ENCODE assay signal across 9 cellular contexts in the genomic region with DNA sequence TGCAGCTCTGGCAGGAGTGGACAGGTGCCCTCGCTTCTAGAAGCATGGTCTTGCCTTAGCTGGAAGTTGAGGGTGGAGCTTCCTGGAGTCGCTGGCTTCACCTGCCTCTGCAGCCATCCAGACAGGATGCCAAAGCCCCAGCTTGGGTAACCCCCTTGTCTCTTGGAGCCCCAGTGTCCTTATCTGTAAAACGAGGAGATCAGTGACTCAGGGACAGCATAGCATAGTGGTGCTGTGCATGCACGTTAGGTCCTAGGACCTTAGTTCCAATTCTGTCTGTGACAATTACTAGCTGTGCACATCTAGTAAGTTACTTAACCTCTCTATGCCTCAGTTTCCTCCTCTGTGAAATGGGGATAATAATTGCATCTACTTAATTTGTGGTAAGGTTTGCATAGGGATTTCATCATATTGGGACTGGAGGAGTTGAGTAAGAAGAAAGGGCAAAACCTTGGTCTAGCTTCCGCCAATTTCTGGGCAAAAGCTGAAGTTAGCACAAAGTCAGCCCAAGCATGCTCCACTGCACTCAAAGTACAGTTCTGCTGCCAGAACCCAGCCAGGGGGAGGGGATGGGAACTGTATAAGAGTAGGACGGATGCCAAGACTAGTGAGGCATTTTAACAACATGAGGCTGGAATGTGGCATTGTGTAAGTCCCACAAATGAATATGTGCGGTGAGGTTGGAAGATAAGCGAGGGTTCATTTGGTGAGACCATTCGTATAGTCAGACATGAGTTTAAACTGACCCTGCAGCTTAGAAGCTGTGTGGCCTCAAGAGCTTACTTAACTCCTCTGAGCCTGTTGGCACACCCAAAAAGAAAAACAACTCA. TPM values are rescaled to one million over a fixed set of nuclear protein-coding genes. Genes with fewer than 3 reads are reported as not detected.
DNase-seq lines count a peak whose midpoint lies in the region; ATAC-seq, FAIRE-seq and TF ChIP-seq lines count a peak whose summit lies in the region.
"Had no signal": no experiment of that assay in that cellular context is flagged by ENCODE, and none has a peak within 500 bp of the region (broad histone marks: within the 10 kb centered on the region; RNA-seq: fewer than 3 reads in every experiment).

No MANE protein-coding gene starts in this region.

- H3K4me1 ChIP-seq in astrocyte (ENCODE audit: insufficient read depth, low read length) = peaks cover 44% of the 10 kb centered on the region

- H3K4me1 Mint-ChIP-seq in astrocyte (ENCODE audit: low read depth, unreplicated experiment) = peaks cover 14% of the 10 kb centered on the region
- peaks cover 34 to 48% of the 10 kb centered on the region in 2 donors for H3K4me1 Mint-ChIP-seq in natural killer cell treated with Interleukin-12 subunit alpha and Interleukin-12 subunit beta and Interleukin-15 and Interleukin-18, amount 100 ng/mL, for 72 hours (ENCODE audit: low read depth in 2 of 2)
- peaks cover 43% of the 10 kb centered on the region for H3K4me1 Mint-ChIP-seq in activated CD8-positive, alpha-beta memory T cell treated with anti-CD3 and anti-CD28 coated beads, Interleukin-2, amount 10 ng/mL, durations not matched to agents 7 days and 5 days

- peak; percentile 99 for FAIRE-seq in astrocyte (lab: Jason Lieb, UNC)

- CTCF ChIA-PET in AG04450 (lab: Charles Lee) = interaction anchor here (1.3 to 1.8 kb wide), 2 partner anchors 13 to 189 kb away, joined by 4 to 7 read pairs; no protein-coding TSS in a partner anchor
- CTCF ChIA-PET in activated CD8-positive, alpha-beta memory T cell treated with anti-CD3 and anti-CD28 coated beads, Interleukin-2, amount 10 ng/mL, durations not matched to agents 7 days and 5 days (lab: Charles Lee) = interaction anchor here (0.5 to 1.1 kb wide), 3 partner anchors 11 to 16 kb away, joined by 3 read pairs; no protein-coding TSS in a partner anchor

- peaks cover 42% of the 10 kb centered on the region for H4K20me1 ChIP-seq in astrocyte (ENCODE audit: insufficient read depth, low read length)

- H3K4me2 ChIP-seq in astrocyte (ENCODE audit: low read length) = peak overlapping the region; percentile 75

- POLR2A ChIA-PET in AG04450 (lab: Yijun Ruan, JAX) = interaction anchor here (0.6 to 2.2 kb wide), 6 partner anchors 11 to 39 kb away, joined by 3 to 7 read pairs (median 4); no protein-coding TSS in a partner anchor

- intact Hi-C loops in left colon (cut with DNase I, micrococcal nuclease) = no loop called here

- DNase-seq in AG04450 (ENCODE audit: low read depth, low spot score) (peak; percentile 97), Kasumi-1 (lab: John Stamatoyannopoulos, UW) (peak; percentile 63 to 69), astrocyte (ENCODE audit: low read depth) (peak; percentile 100), left colon (peak; percentile 41 to 59), T-helper 9 cell (no peak), D341Med (ENCODE audit: low spot score) (no peak)
- DNase-seq in natural killer cell treated with Interleukin-12 subunit alpha and Interleukin-12 subunit beta and Interleukin-15 and Interleukin-18, amount 100 ng/mL, for 72 hours (ENCODE audit: low spot score) = no peak
- DNase-seq in activated CD8-positive, alpha-beta memory T cell treated with anti-CD3 and anti-CD28 coated beads, Interleukin-2, amount 10 ng/mL, durations not matched to agents 7 days and 5 days = no peak

- H2AFZ ChIP-seq in astrocyte (ENCODE audit: low read depth, low read length) = no peak overlapping the region

- H3K36me3 Mint-ChIP-seq in astrocyte (ENCODE audit: low read depth, unreplicated experiment) = peaks cover 2% of the 10 kb centered on the region
- H3K36me3 Mint-ChIP-seq in natural killer cell treated with Interleukin-12 subunit alpha and Interleukin-12 subunit beta and Interleukin-15 and Interleukin-18, amount 100 ng/mL, for 72 hours = no peaks in the 10 kb centered on the region
- H3K36me3 Mint-ChIP-seq in activated CD8-positive, alpha-beta memory T cell treated with anti-CD3 and anti-CD28 coated beads, Interleukin-2, amount 10 ng/mL, durations not matched to agents 7 days and 5 days = peaks cover 5% of the 10 kb centered on the region
- H3K36me3 Mint-ChIP-seq: memory B cell had no signal

- TF ChIP-seq CTCF in AG04450 (IDR thresholded peaks at IDR 0.05; ENCODE audit: low read depth, low read length) (no peak), astrocyte (IDR thresholded peaks at IDR 0.05; ENCODE audit: insufficient read depth, low read depth, low read length) (no peak)

- no peaks in the 10 kb centered on the region for H3K36me3 ChIP-seq in astrocyte (ENCODE audit: insufficient read depth, low read length)

- peak overlapping the region; percentile 80 for H3K27ac ChIP-seq in AG04450 (ENCODE audit: low read depth, low read length)
- peak overlapping the region; percentile 18 for H3K27ac ChIP-seq in astrocyte (ENCODE audit: low read depth, low read length)

- H3K4me3 ChIP-seq in AG04450 (ENCODE audit: low read depth, low read length) (no peak overlapping the region), astrocyte (ENCODE audit: insufficient read depth, low read depth, low read length) (no peak overlapping the region)

- H3K27ac Mint-ChIP-seq in astrocyte (ENCODE audit: unreplicated experiment) = no peak overlapping the region
- H3K27ac Mint-ChIP-seq in natural killer cell treated with Interleukin-12 subunit alpha and Interleukin-12 subunit beta and Interleukin-15 and Interleukin-18, amount 100 ng/mL, for 72 hours = peak overlapping the region in 1 of 2 donors; percentile 44
- H3K27ac Mint-ChIP-seq in activated CD8-positive, alpha-beta memory T cell treated with anti-CD3 and anti-CD28 coated beads, Interleukin-2, amount 10 ng/mL, durations not matched to agents 7 days and 5 days = no peak overlapping the region
- H3K27ac Mint-ChIP-seq: memory B cell had no signal

- H3K9me3 ChIP-seq in AG04450 (ENCODE audit: control insufficient read depth, insufficient read depth, low read length) (no peaks in the 10 kb centered on the region), astrocyte (ENCODE audit: insufficient read depth, low read depth, low read length) (no peaks in the 10 kb centered on the region)

- H3K27me3 ChIP-seq in AG04450 (ENCODE audit: control insufficient read depth, insufficient read depth, low read length) = no peaks in the 10 kb centered on the region
- no peaks in the 10 kb centered on the region for H3K27me3 ChIP-seq in astrocyte (ENCODE audit: insufficient read depth, low read length)

- peaks cover 48% of the 10 kb centered on the region for H3K27me3 Mint-ChIP-seq in astrocyte (ENCODE audit: low read depth, unreplicated experiment)
- H3K27me3 Mint-ChIP-seq in natural killer cell treated with Interleukin-12 subunit alpha and Interleukin-12 subunit beta and Interleukin-15 and Interleukin-18, amount 100 ng/mL, for 72 hours = peaks cover 34 to 37% of the 10 kb centered on the region in 2 donors
- H3K27me3 Mint-ChIP-seq in activated CD8-positive, alpha-beta memory T cell treated with anti-CD3 and anti-CD28 coated beads, Interleukin-2, amount 10 ng/mL, durations not matched to agents 7 days and 5 days = peaks cover 38% of the 10 kb centered on the region
- H3K27me3 Mint-ChIP-seq: memory B cell had no signal

- peak; percentile 51 for ATAC-seq in left colon
- ATAC-seq in natural killer cell treated with Interleukin-12 subunit alpha and Interleukin-12 subunit beta and Interleukin-15 and Interleukin-18, amount 100 ng/mL, for 72 hours = no peak
- no peak for ATAC-seq in activated CD8-positive, alpha-beta memory T cell treated with anti-CD3 and anti-CD28 coated beads, Interleukin-2, amount 10 ng/mL, durations not matched to agents 7 days and 5 days

- H3K79me2 ChIP-seq in astrocyte (ENCODE audit: insufficient read depth, low read length) = peaks cover 4% of the 10 kb centered on the region

- no peak overlapping the region for H3K4me3 Mint-ChIP-seq in astrocyte (ENCODE audit: unreplicated experiment)
- H3K4me3 Mint-ChIP-seq in natural killer cell treated with Interleukin-12 subunit alpha and Interleukin-12 subunit beta and Interleukin-15 and Interleukin-18, amount 100 ng/mL, for 72 hours = no peak overlapping the region
- H3K4me3 Mint-ChIP-seq in activated CD8-positive, alpha-beta memory T cell treated with anti-CD3 and anti-CD28 coated beads, Interleukin-2, amount 10 ng/mL, durations not matched to agents 7 days and 5 days = no peak overlapping the region
- H3K4me3 Mint-ChIP-seq: memory B cell had no signal

- peak overlapping the region; percentile 15 for H3K9ac ChIP-seq in astrocyte (ENCODE audit: low read length)

- no peaks in the 10 kb centered on the region for H3K9me3 Mint-ChIP-seq in astrocyte (ENCODE audit: unreplicated experiment)
- H3K9me3 Mint-ChIP-seq in natural killer cell treated with Interleukin-12 subunit alpha and Interleukin-12 subunit beta and Interleukin-15 and Interleukin-18, amount 100 ng/mL, for 72 hours = no peaks in the 10 kb centered on the region
- H3K9me3 Mint-ChIP-seq in activated CD8-positive, alpha-beta memory T cell treated with anti-CD3 and anti-CD28 coated beads, Interleukin-2, amount 10 ng/mL, durations not matched to agents 7 days and 5 days (ENCODE audit: low read depth) = no peaks in the 10 kb centered on the region
- H3K9me3 Mint-ChIP-seq: memory B cell had no signal

RNA-seq across cellular contexts. Expression of gene TOX2, which starts 24.5 kb away (rescaled TPM):
- polyA plus RNA-seq in AG04450 (2011; rRNA removed) = 10.6 and 14.3 TPM in 2 replicates
- 9.9 and 10.8 TPM in 2 replicates for polyA minus RNA-seq in AG04450 (2011; rRNA and poly(A)+ RNA removed)
- total RNA-seq in astrocyte (0.16 TPM in 1 of 2 replicates, not detected in the other), left colon (1 to 10 TPM; 3.0 to 3.4 TPM)
- total RNA-seq in natural killer cell treated with Interleukin-12 subunit alpha and Interleukin-12 subunit beta and Interleukin-15 and Interleukin-18, amount 100 ng/mL, for 72 hours = 1 to 10 TPM; 4.0 to 5.6 TPM
- 1 to 10 TPM; 1.8 to 1.9 TPM for total RNA-seq in activated CD8-positive, alpha-beta memory T cell treated with anti-CD3 and anti-CD28 coated beads, Interleukin-2, amount 10 ng/mL, durations not matched to agents 7 days and 5 days

Comparison
In these comparisons a context has a peak if more than half of its experiments do, and no peak if none do; other contexts are left out.
1. DNase-seq: peak in AG04450 (single experiment), Kasumi-1 (2 of 2), astrocyte (single experiment) and left colon (2 of 2); none in natural killer cell treated with Interleukin-12 subunit alpha and Interleukin-12 subunit beta and Interleukin-15 and Interleukin-18, amount 100 ng/mL, for 72 hours (single experiment), T-helper 9 cell (single experiment), activated CD8-positive, alpha-beta memory T cell treated with anti-CD3 and anti-CD28 coated beads, Interleukin-2, amount 10 ng/mL, durations not matched to agents 7 days and 5 days (single experiment) and D341Med (single experiment).